8 cellular contexts compared by ENCODE assay signal in the genomic region with DNA sequence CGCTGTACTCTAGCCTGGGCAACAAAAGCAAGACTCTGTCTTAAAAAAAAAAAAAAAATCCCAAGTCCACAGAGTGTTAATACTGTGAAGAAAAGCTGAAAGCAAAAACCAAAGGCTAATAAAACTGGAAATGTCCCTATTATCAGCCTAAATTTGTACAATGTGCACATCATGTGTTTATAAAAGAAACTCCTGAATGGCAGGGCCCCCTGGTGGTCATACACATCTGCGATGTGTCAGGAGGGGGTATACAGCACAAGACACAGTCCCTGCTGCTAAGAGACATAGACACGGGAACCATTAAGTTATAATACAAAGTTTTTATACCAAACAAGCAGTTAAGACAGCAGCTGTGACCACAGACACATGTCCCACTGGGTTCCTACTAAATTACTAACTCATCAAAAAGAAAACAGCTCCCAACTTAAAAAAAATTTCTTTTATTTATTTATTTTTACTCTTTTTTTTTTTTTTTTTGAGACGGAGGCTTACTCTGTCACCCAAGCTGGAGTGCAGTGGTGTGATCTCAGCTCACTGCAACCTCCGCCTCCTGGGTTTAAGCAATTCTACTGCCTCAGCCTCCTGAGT. TPM values are rescaled to one million over a fixed set of nuclear protein-coding genes. Genes with fewer than 3 reads are reported as not detected.
A peak's percentile ranks its signal among the peaks of the same experiment; 100 is the strongest.
DNase-seq lines count a peak whose midpoint lies in the region; TF ChIP-seq lines count a peak whose summit lies in the region.

No MANE protein-coding gene starts in this region.

- in situ Hi-C loops in GM23248 (cut with MboI) = loop anchor here (10.0 to 25.0 kb wide), 2 partner anchors 177 to 309 kb away; partner anchors contain the start of genes AP3S2 and MESP1

- H3K27me3 Mint-ChIP-seq in CD4-positive, alpha-beta memory T cell = no peaks in the 10 kb centered on the region

- H3K9me2 ChIP-seq in GM23248 (ENCODE audit: insufficient read depth) = no peaks in the 10 kb centered on the region

- H3K4me2 ChIP-seq in GM23248 (ENCODE audit: unreplicated experiment) = no peak overlapping the region

- peak overlapping the region in 5 of 7 donors; percentile 3 to 83 (median 68) for H3K27ac Mint-ChIP-seq in CD4-positive, alpha-beta memory T cell

- H2AFZ ChIP-seq in GM23248 = no peak overlapping the region

- no peak overlapping the region for H3K4me3 ChIP-seq in CD4-positive, alpha-beta memory T cell (ENCODE audit: low read length in 2 of 2)
- no peak overlapping the region for H3K4me3 ChIP-seq in GM23248

- no peaks in the 10 kb centered on the region for H3K27me3 ChIP-seq in CD4-positive, alpha-beta memory T cell (ENCODE audit: insufficient read depth, low read length)
- H3K27me3 ChIP-seq in GM23248 (replicated peaks; ENCODE audit: insufficient read depth) = no peaks in the 10 kb centered on the region

- peaks cover 10% of the 10 kb centered on the region for H3K79me2 ChIP-seq in GM23248 (ENCODE audit: insufficient read depth)

- intact Hi-C loops in CD4-positive, alpha-beta memory T cell (cut with micrococcal nuclease) = loop anchor here (1.0 to 2.0 kb wide), 7 partner anchors 37 to 331 kb away; no protein-coding TSS in a partner anchor

- WGBS in GM23248 (ENCODE audit: low coverage in 1 of 2, low lambda C conversion rate in 2 of 2, missing lambda C conversion rate in 2 of 2), 2 experiments = 39 to 44% methylated on average over 5 of the region's 5 CpGs

- peak; percentile 70 to 86 (median 79) for DNase-seq in CD4-positive, alpha-beta memory T cell
- DNase-seq in GM23248 (peak; percentile 90), NCI-H2029 treated with DMSO at 0.1 percent for 48 hours (lab: John Stamatoyannopoulos, UW) (peak; percentile 26), brain pericyte (ENCODE audit: low read depth, low spot score) (peak; percentile 83), iris pigment epithelial cell (ENCODE audit: low read depth) (peak; percentile 85), cerebellar nuclear complex (lab: John Stamatoyannopoulos, UW) (no peak)
- DNase-seq in stimulated activated CD4-positive, alpha-beta T cell treated with anti-CD3 and anti-CD28 coated beads, Interleukin-1b, Interleukin-23, amount 100 ng/mL, for 24 hours (ENCODE audit: low read depth in 4 of 4, low spot score in 1 of 4) = peak; percentile 59 to 69 (median 66)

- POLR2A ChIA-PET in CD4-positive, alpha-beta memory T cell (lab: Charles Lee; ENCODE audit: partially characterized antibody) = interaction anchor here (0.7 to 2.6 kb wide), 7 partner anchors 8 to 178 kb away, joined by 3 to 20 read pairs (median 3); partner anchors contain the start of gene AP3S2

- H3K9ac ChIP-seq in GM23248 = no peak overlapping the region

- peaks cover 2 to 12% (median 9%) of the 10 kb centered on the region in 4 donors for H3K4me1 Mint-ChIP-seq in CD4-positive, alpha-beta memory T cell

- H4K20me1 ChIP-seq in GM23248 (ENCODE audit: insufficient read depth) = no peaks in the 10 kb centered on the region

- no peaks in the 10 kb centered on the region for H3K9me3 Mint-ChIP-seq in CD4-positive, alpha-beta memory T cell

- H3K36me3 Mint-ChIP-seq in CD4-positive, alpha-beta memory T cell = peaks cover 7 to 40% of the 10 kb centered on the region in 2 donors

- peaks cover 11% of the 10 kb centered on the region for H3F3A ChIP-seq in GM23248 (ENCODE audit: insufficient read depth)

- H3K27ac ChIP-seq in CD4-positive, alpha-beta memory T cell (ENCODE audit: low read depth, low read length) = no peak overlapping the region
- H3K27ac ChIP-seq in GM23248 = no peak overlapping the region
- peak overlapping the region; percentile 66 for H3K27ac ChIP-seq in VCaP

- peak; percentile 96 for TF ChIP-seq CTCF in VCaP (conservative IDR thresholded peaks at IDR 0.05)

- no peak overlapping the region for H3K4me3 Mint-ChIP-seq in CD4-positive, alpha-beta memory T cell

- H3K36me3 ChIP-seq in CD4-positive, alpha-beta memory T cell (ENCODE audit: insufficient read depth, low read length) = peaks cover 8% of the 10 kb centered on the region
- H3K36me3 ChIP-seq in GM23248 (ENCODE audit: low read depth) = peaks cover 4% of the 10 kb centered on the region; the same call in 1 of the 2 replicates

- CTCF ChIA-PET in CD4-positive, alpha-beta memory T cell (lab: Charles Lee; ENCODE audit: partially characterized antibody) = interaction anchor here (0.5 to 7.0 kb wide), 41 partner anchors 8 to 331 kb away, joined by 3 to 95 read pairs (median 5); partner anchors contain the start of genes AP3S2 and ZNF710

- peaks cover 3% of the 10 kb centered on the region for H3K4me1 ChIP-seq in CD4-positive, alpha-beta memory T cell (ENCODE audit: insufficient read depth, low read length)
- no peaks in the 10 kb centered on the region for H3K4me1 ChIP-seq in GM23248 (ENCODE audit: insufficient read depth)

- no peaks in the 10 kb centered on the region for H3K9me3 ChIP-seq in CD4-positive, alpha-beta memory T cell (ENCODE audit: control insufficient read depth in 1 of 2, low read length in 2 of 2)
- H3K9me3 ChIP-seq in GM23248 (ENCODE audit: low read depth) = no peaks in the 10 kb centered on the region

RNA-seq across cellular contexts. Expression of gene IDH2, which starts 31.0 kb away (rescaled TPM):
- total RNA-seq in CD4-positive, alpha-beta memory T cell = 10 to 100 TPM; 41.2 to 43.6 TPM
- 100 to 1,000 TPM; 106 to 139 TPM for polyA plus RNA-seq in CD4-positive, alpha-beta memory T cell
- total RNA-seq in GM23248 (2014; rRNA removed; shearing (Covaris generic)) = 58.3 and 67.7 TPM in 2 replicates
- polyA plus RNA-seq in GM23248 (2016; fragmentation: Nextera tagmentation; extraction: Ambion mirVana) = 104 and 109 TPM in 2 replicates

Comparison
In these comparisons a context has a peak if more than half of its experiments do, and no peak if none do; other contexts are left out.
1. DNase-seq: peak in CD4-positive, alpha-beta memory T cell (5 of 5), GM23248 (single experiment), NCI-H2029 treated with DMSO at 0.1 percent for 48 hours (single experiment), brain pericyte (single experiment), iris pigment epithelial cell (single experiment) and stimulated activated CD4-positive, alpha-beta T cell treated with anti-CD3 and anti-CD28 coated beads, Interleukin-1b, Interleukin-23, amount 100 ng/mL, for 24 hours (4 of 4); none in cerebellar nuclear complex (0 of 2).